Comparison of ENCODE assay signal across 9 cellular contexts in genomic region chrX:139931646-139932076, GRCh38. TPM values are rescaled to one million over a fixed set of nuclear protein-coding genes. Genes with fewer than 3 reads are reported as not detected.
DNase-seq lines count a peak whose midpoint lies in the region; ATAC-seq and TF ChIP-seq lines count a peak whose summit lies in the region.
"Had no signal": no experiment of that assay in that cellular context is flagged by ENCODE, and none has a peak within 500 bp of the region (broad histone marks: within the 10 kb centered on the region; RNA-seq: fewer than 3 reads in every experiment).

No MANE protein-coding gene starts in this region.

- 0 out of 2 replicates have a peak, but pooled peaks cover 5% of the 10 kb centered on the region for H3K4me1 ChIP-seq in SJCRH30

- TF ChIP-seq CTCF in GM12875 (IDR thresholded peaks at IDR 0.05; ENCODE audit: borderline replicate concordance, insufficient read depth, low read depth, low read length), result no peak
- no peak for TF ChIP-seq CTCF in fibroblast of mammary gland (conservative IDR thresholded peaks at IDR 0.05; ENCODE audit: control insufficient read depth, insufficient read depth, low read depth, low read length)
- no peak for TF ChIP-seq CTCF in retinal pigment epithelial cell (conservative IDR thresholded peaks at IDR 0.05; ENCODE audit: low read depth, low read length)

- H3K27me3 ChIP-seq in SJCRH30, result no peaks in the 10 kb centered on the region

- H3K9me3 ChIP-seq in SJCRH30 (replicated peaks), result no peaks in the 10 kb centered on the region

- ATAC-seq in GM21723 (IDR thresholded peaks at IDR 0.05; ENCODE audit: unreplicated experiment) (no peak), GM21717 (IDR thresholded peaks at IDR 0.05; ENCODE audit: unreplicated experiment) (no peak)

- H3K4me3 ChIP-seq in GM12875 (ENCODE audit: low read depth, low read length) (peak overlapping the region; percentile 73), SJCRH30 (peak overlapping the region; percentile 94), fibroblast of mammary gland (ENCODE audit: control insufficient read depth, low read depth, low read length) (peak overlapping the region; percentile 65), retinal pigment epithelial cell (ENCODE audit: low read length) (peak overlapping the region; percentile 70)

- DNase-seq in SJCRH30, result no peak
- DNase-seq in fibroblast of mammary gland (ENCODE audit: low read depth), result no peak
- DNase-seq in retinal pigment epithelial cell (ENCODE audit: low read depth), result no peak
- DNase-seq in NCI-H1417 (lab: John Stamatoyannopoulos, UW), result no peak
- no peak for DNase-seq in kidney tubule cell (ENCODE audit: low spot score)

- H3K36me3 ChIP-seq in SJCRH30, result no peaks in the 10 kb centered on the region

- peak overlapping the region; percentile 75 for H3K27ac ChIP-seq in SJCRH30

RNA-seq across cellular contexts. Expression of gene ATP11C, which starts 1.2 kb away (rescaled TPM):
- total RNA-seq in SJCRH30 (2014; rRNA removed; shearing (Covaris generic)), result 47.4 and 48.2 TPM in 2 replicates

RNA-seq across cellular contexts. Expression of gene CXorf66, which starts 33.7 kb away (rescaled TPM):
- not detected in 2 replicates for total RNA-seq in SJCRH30 (2014; rRNA removed; shearing (Covaris generic))
- total RNA-seq: RPMI7951 had no signal
